1 cellular context compared by ENCODE assay signal in the genomic region with DNA sequence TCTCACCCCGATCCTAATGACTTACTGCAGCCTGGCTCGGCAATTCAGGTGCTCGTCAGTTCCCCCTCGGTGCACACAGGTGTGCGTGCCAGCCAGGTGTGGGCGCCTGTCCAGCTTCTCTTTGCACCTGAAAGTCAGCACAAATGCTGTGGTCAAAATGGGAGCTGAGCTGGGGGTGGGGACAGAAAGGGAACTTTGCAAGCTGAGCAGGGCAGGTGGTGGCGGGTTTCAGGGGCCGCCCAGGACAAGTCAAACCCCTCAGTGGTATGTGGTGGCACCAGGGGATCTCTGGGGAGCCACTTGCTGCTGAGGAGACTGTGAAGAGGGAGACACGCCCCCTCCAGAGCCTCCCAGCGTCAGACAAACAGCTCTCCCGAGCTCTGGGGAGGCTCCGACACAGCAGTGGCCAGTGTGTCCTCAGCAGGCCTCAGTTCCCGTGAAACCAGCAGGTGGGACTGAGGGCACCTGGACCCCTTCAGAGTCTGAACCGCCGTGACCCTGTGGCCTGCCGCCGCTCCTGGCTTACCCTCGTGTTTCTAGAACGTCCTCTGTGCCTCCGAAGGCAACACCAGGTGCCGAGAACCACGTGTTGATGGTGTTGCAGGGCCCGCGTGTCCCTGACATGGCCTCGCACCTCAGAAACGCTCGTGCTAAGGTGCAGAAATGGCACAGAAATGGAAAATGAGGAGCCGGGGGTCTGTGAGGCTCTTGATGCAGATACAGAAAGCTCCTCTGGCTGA.
TF ChIP-seq lines count a peak whose summit lies in the region.

No MANE protein-coding gene starts in this region.

TF ChIP-seq in GM23338, 12 proteins besides CTCF, POLR2A, EP300 and RAD21 (continued from another document):
- TF ChIP-seq, protein P1, sequence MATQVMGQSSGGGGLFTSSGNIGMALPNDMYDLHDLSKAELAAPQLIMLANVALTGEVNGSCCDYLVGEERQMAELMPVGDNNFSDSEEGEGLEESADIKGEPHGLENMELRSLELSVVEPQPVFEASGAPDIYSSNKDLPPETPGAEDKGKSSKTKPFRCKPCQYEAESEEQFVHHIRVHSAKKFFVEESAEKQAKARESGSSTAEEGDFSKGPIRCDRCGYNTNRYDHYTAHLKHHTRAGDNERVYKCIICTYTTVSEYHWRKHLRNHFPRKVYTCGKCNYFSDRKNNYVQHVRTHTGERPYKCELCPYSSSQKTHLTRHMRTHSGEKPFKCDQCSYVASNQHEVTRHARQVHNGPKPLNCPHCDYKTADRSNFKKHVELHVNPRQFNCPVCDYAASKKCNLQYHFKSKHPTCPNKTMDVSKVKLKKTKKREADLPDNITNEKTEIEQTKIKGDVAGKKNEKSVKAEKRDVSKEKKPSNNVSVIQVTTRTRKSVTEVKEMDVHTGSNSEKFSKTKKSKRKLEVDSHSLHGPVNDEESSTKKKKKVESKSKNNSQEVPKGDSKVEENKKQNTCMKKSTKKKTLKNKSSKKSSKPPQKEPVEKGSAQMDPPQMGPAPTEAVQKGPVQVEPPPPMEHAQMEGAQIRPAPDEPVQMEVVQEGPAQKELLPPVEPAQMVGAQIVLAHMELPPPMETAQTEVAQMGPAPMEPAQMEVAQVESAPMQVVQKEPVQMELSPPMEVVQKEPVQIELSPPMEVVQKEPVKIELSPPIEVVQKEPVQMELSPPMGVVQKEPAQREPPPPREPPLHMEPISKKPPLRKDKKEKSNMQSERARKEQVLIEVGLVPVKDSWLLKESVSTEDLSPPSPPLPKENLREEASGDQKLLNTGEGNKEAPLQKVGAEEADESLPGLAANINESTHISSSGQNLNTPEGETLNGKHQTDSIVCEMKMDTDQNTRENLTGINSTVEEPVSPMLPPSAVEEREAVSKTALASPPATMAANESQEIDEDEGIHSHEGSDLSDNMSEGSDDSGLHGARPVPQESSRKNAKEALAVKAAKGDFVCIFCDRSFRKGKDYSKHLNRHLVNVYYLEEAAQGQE (IDR thresholded peaks at IDR 0.05; ENCODE audit: unreplicated experiment) = no peak
- TF ChIP-seq STAT1 (IDR thresholded peaks at IDR 0.05; ENCODE audit: unreplicated experiment) (no peak), JUNB (IDR thresholded peaks at IDR 0.05; ENCODE audit: unreplicated experiment) (no peak), ZNF114 (CRISPR knock-in tag; IDR thresholded peaks at IDR 0.05) (no peak), NANOG (IDR thresholded peaks at IDR 0.05; ENCODE audit: borderline replicate concordance) (no peak), EZH2phosphoT487 (IDR thresholded peaks at IDR 0.05; ENCODE audit: unreplicated experiment) (no peak), POLR2AphosphoS5 (IDR thresholded peaks at IDR 0.05; ENCODE audit: low read depth) (no peak)
- TF ChIP-seq, protein P2, sequence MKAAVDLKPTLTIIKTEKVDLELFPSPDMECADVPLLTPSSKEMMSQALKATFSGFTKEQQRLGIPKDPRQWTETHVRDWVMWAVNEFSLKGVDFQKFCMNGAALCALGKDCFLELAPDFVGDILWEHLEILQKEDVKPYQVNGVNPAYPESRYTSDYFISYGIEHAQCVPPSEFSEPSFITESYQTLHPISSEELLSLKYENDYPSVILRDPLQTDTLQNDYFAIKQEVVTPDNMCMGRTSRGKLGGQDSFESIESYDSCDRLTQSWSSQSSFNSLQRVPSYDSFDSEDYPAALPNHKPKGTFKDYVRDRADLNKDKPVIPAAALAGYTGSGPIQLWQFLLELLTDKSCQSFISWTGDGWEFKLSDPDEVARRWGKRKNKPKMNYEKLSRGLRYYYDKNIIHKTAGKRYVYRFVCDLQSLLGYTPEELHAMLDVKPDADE (IDR thresholded peaks at IDR 0.05) = no peak
